ENCODE assay signal across 11 cellular contexts in genomic region chr2:204625135-204625534, GRCh38.
DNase-seq lines count a peak whose midpoint lies in the region; ATAC-seq and TF ChIP-seq lines count a peak whose summit lies in the region.
"Had no signal": no experiment of that assay in that cellular context is flagged by ENCODE, and none has a peak within 500 bp of the region (broad histone marks: within the 10 kb centered on the region; RNA-seq: fewer than 3 reads in every experiment).

No MANE protein-coding gene starts in this region.

- no peaks in the 10 kb centered on the region for H3K36me3 Mint-ChIP-seq in stimulated activated memory B cell treated with anti-CD40 and anti-IgM and Interleukin-4, amounts not matched to agents 10 μg/mL and 1 μg/mL and 100 μg/mL, for 72 hours

- H3K27me3 Mint-ChIP-seq in stimulated activated memory B cell treated with anti-CD40 and anti-IgM and Interleukin-4, amounts not matched to agents 10 μg/mL and 1 μg/mL and 100 μg/mL, for 72 hours, result no peaks in the 10 kb centered on the region

- ATAC-seq in GM21529 (IDR thresholded peaks at IDR 0.05; ENCODE audit: unreplicated experiment), result no peak
- no peak for ATAC-seq in stimulated activated memory B cell treated with anti-CD40 and anti-IgM and Interleukin-4, amounts not matched to agents 10 μg/mL and 1 μg/mL and 100 μg/mL, for 72 hours

- TF ChIP-seq CTCF in fibroblast of the aortic adventitia (IDR thresholded peaks at IDR 0.05; ENCODE audit: insufficient read depth, low read length) (no peak), retinal pigment epithelial cell (conservative IDR thresholded peaks at IDR 0.05; ENCODE audit: low read depth, low read length) (peak; percentile 38)

- H3K4me1 Mint-ChIP-seq in stimulated activated memory B cell treated with anti-CD40 and anti-IgM and Interleukin-4, amounts not matched to agents 10 μg/mL and 1 μg/mL and 100 μg/mL, for 72 hours, result no peaks in the 10 kb centered on the region

- no peak overlapping the region for H3K27ac Mint-ChIP-seq in stimulated activated memory B cell treated with anti-CD40 and anti-IgM and Interleukin-4, amounts not matched to agents 10 μg/mL and 1 μg/mL and 100 μg/mL, for 72 hours

- DNase-seq in NCI-H2171 treated with DMSO at 0.1 percent for 48 hours (lab: John Stamatoyannopoulos, UW), result peak; percentile 16
- DNase-seq in NCI-H2171 (lab: John Stamatoyannopoulos, UW), result no peak
- DNase-seq in NCI-H69 (lab: John Stamatoyannopoulos, UW), result peak; percentile 52
- peak; percentile 14 for DNase-seq in fibroblast of the aortic adventitia (ENCODE audit: low read depth)
- DNase-seq in retinal pigment epithelial cell (ENCODE audit: low read depth), result no peak
- no peak for DNase-seq in NCI-H2196 treated with DMSO at 0.1 percent for 48 hours (lab: John Stamatoyannopoulos, UW; ENCODE audit: unreplicated experiment)
- DNase-seq: stimulated activated CD4-positive, alpha-beta T cell treated with anti-CD3 and anti-CD28 coated beads, Interleukin-2, amount 100 ng/mL, for 24 hours had no signal

- H3K9me3 Mint-ChIP-seq in stimulated activated memory B cell treated with anti-CD40 and anti-IgM and Interleukin-4, amounts not matched to agents 10 μg/mL and 1 μg/mL and 100 μg/mL, for 72 hours, result peaks cover 2% of the 10 kb centered on the region

- H3K4me3 Mint-ChIP-seq in stimulated activated memory B cell treated with anti-CD40 and anti-IgM and Interleukin-4, amounts not matched to agents 10 μg/mL and 1 μg/mL and 100 μg/mL, for 72 hours, result no peak overlapping the region

- H3K4me3 ChIP-seq in fibroblast of the aortic adventitia (ENCODE audit: low read depth, low read length) (no peak overlapping the region), retinal pigment epithelial cell (ENCODE audit: low read length) (no peak overlapping the region)
- H3K4me3 ChIP-seq: BLaER1, SJSA1 had no signal

Comparison
In these comparisons a context has a peak if more than half of its experiments do, and no peak if none do; other contexts are left out.
1. DNase-seq: peak in NCI-H2171 treated with DMSO at 0.1 percent for 48 hours (single experiment), NCI-H69 (single experiment) and fibroblast of the aortic adventitia (single experiment); none in NCI-H2171 (single experiment), retinal pigment epithelial cell (single experiment) and NCI-H2196 treated with DMSO at 0.1 percent for 48 hours (single experiment).